Comparison of ENCODE assay signal across 12 cellular contexts in genomic region chr3:153070153-153070868, GRCh38.
DNase-seq lines count a peak whose midpoint lies in the region; ATAC-seq, FAIRE-seq and TF ChIP-seq lines count a peak whose summit lies in the region.
"Had no signal": no experiment of that assay in that cellular context is flagged by ENCODE, and none has a peak within 500 bp of the region (broad histone marks: within the 10 kb centered on the region; RNA-seq: fewer than 3 reads in every experiment).

No MANE protein-coding gene starts in this region.

- peaks cover 4% of the 10 kb centered on the region for H3K4me1 ChIP-seq in keratinocyte (ENCODE audit: control insufficient read depth, extremely low read depth, insufficient read depth, low read length)
- H3K4me1 ChIP-seq: psoas muscle had no signal

- ATAC-seq in HG02981 (IDR thresholded peaks at IDR 0.05; ENCODE audit: unreplicated experiment): no peak
- no peak for ATAC-seq in stimulated activated naive B cell treated with anti-CD40 and anti-IgM and Interleukin-4, amounts not matched to agents 10 μg/mL and 1 μg/mL and 100 μg/mL, for 72 hours (replicated peaks)
- ATAC-seq: psoas muscle had no signal

- H3K36me3 ChIP-seq in keratinocyte (ENCODE audit: control insufficient read depth in 2 of 2, extremely low read depth in 1 of 2, insufficient read depth in 2 of 2, low read length in 2 of 2): no peaks in the 10 kb centered on the region
- H3K36me3 ChIP-seq: esophagus squamous epithelium had no signal

- dilution Hi-C loops in keratinocyte (cut with MboI; ENCODE audit: extremely low pct_ligation_motif_present, low sequenced_read_pairs): no loop called here

- no peak overlapping the region for H3K4me3 ChIP-seq in astrocyte of the spinal cord (ENCODE audit: low read depth, low read length)
- no peak overlapping the region for H3K4me3 ChIP-seq in keratinocyte (ENCODE audit: control insufficient read depth in 2 of 3, extremely low read depth in 1 of 3, insufficient read depth in 2 of 3, low read depth in 1 of 3, low read length in 3 of 3)
- H3K4me3 ChIP-seq: esophagus squamous epithelium, psoas muscle had no signal

- peaks cover 0 to 6% of the 10 kb centered on the region in 2 donors for H3K27me3 Mint-ChIP-seq in stimulated activated naive B cell treated with anti-CD40 and anti-IgM and Interleukin-4, amounts not matched to agents 10 μg/mL and 1 μg/mL and 100 μg/mL, for 72 hours

- H2AFZ ChIP-seq in keratinocyte (ENCODE audit: control insufficient read depth, low read length): no peak overlapping the region

- no peak overlapping the region for H3K9ac ChIP-seq in keratinocyte (ENCODE audit: control insufficient read depth, extremely low read depth, insufficient read depth, low read length)

- H3K36me3 Mint-ChIP-seq in stimulated activated naive B cell treated with anti-CD40 and anti-IgM and Interleukin-4, amounts not matched to agents 10 μg/mL and 1 μg/mL and 100 μg/mL, for 72 hours: no peaks in the 10 kb centered on the region
- H3K36me3 Mint-ChIP-seq: CD8-positive, alpha-beta memory T cell had no signal

- peak; percentile 74 for FAIRE-seq in keratinocyte (lab: Jason Lieb, UNC)

- no peak overlapping the region for H3K4me3 Mint-ChIP-seq in stimulated activated naive B cell treated with anti-CD40 and anti-IgM and Interleukin-4, amounts not matched to agents 10 μg/mL and 1 μg/mL and 100 μg/mL, for 72 hours
- H3K4me3 Mint-ChIP-seq: CD8-positive, alpha-beta memory T cell had no signal

- no peaks in the 10 kb centered on the region for H3K79me2 ChIP-seq in keratinocyte (ENCODE audit: control insufficient read depth, insufficient read depth, low read length)

- H3K4me1 Mint-ChIP-seq in stimulated activated naive B cell treated with anti-CD40 and anti-IgM and Interleukin-4, amounts not matched to agents 10 μg/mL and 1 μg/mL and 100 μg/mL, for 72 hours: peaks cover 0 to 1% of the 10 kb centered on the region in 2 donors
- H3K4me1 Mint-ChIP-seq: CD8-positive, alpha-beta memory T cell had no signal

- TF ChIP-seq CTCF in astrocyte of the spinal cord (IDR thresholded peaks at IDR 0.05; ENCODE audit: low read depth, low read length) (no peak), keratinocyte (optimal IDR thresholded peaks at IDR 0.05 in 1 of 3, IDR thresholded peaks at IDR 0.05 in 1 of 3, conservative IDR thresholded peaks at IDR 0.05 in 1 of 3; ENCODE audit: extremely low read depth in 1 of 3, insufficient read depth in 2 of 3, low read length in 3 of 3) (no peak)

- H3K9me3 ChIP-seq in keratinocyte (ENCODE audit: control insufficient read depth, low read depth, low read length): no peaks in the 10 kb centered on the region
- H3K9me3 ChIP-seq: esophagus squamous epithelium, psoas muscle had no signal

- H3K9me1 ChIP-seq in keratinocyte (ENCODE audit: control insufficient read depth, extremely low read depth, insufficient read depth, low read length): no peaks in the 10 kb centered on the region

- H3K27ac Mint-ChIP-seq in stimulated activated naive B cell treated with anti-CD40 and anti-IgM and Interleukin-4, amounts not matched to agents 10 μg/mL and 1 μg/mL and 100 μg/mL, for 72 hours: no peak overlapping the region
- H3K27ac Mint-ChIP-seq: CD8-positive, alpha-beta memory T cell had no signal

- no peak overlapping the region for H3K4me2 ChIP-seq in keratinocyte (ENCODE audit: control insufficient read depth, extremely low read depth, insufficient read depth, low read depth, low read length)

- peaks cover 0 to 1% of the 10 kb centered on the region in 2 donors for H3K9me3 Mint-ChIP-seq in stimulated activated naive B cell treated with anti-CD40 and anti-IgM and Interleukin-4, amounts not matched to agents 10 μg/mL and 1 μg/mL and 100 μg/mL, for 72 hours
- H3K9me3 Mint-ChIP-seq: CD8-positive, alpha-beta memory T cell had no signal

- in situ Hi-C loops in astrocyte of the spinal cord (cut with HindIII; ENCODE audit: low sequenced_read_pairs): no loop called here

- no peaks in the 10 kb centered on the region for H4K20me1 ChIP-seq in keratinocyte (ENCODE audit: control insufficient read depth, extremely low read depth, insufficient read depth, low read length)

- no peak overlapping the region for H3K27ac ChIP-seq in keratinocyte (ENCODE audit: control insufficient read depth, insufficient read depth, low read length)
- H3K27ac ChIP-seq: esophagus squamous epithelium, psoas muscle had no signal

- DNase-seq in DMS 273 (lab: John Stamatoyannopoulos, UW; ENCODE audit: unreplicated experiment) (peak; percentile 39), MV-4-11 (lab: John Stamatoyannopoulos, UW) (peak; percentile 41), astrocyte of the spinal cord (ENCODE audit: low read depth, low spot score) (peak; percentile 70), keratinocyte (ENCODE audit: low read depth, low spot score) (no peak), NCI-H1436 treated with DMSO at 0.1 percent for 48 hours (lab: John Stamatoyannopoulos, UW) (no peak)
- DNase-seq in activated CD4-positive, alpha-beta T cell treated with anti-CD3 and anti-CD28 coated beads for 4 hours: no peak
- no peak for DNase-seq in stimulated activated naive B cell treated with anti-CD40 and anti-IgM and Interleukin-4, amounts not matched to agents 10 μg/mL and 1 μg/mL and 100 μg/mL, for 72 hours
- DNase-seq: CD8-positive, alpha-beta memory T cell; esophagus squamous epithelium; NCI-H1930; psoas muscle had no signal

- H3K27me3 ChIP-seq in keratinocyte (ENCODE audit: control insufficient read depth, extremely low read depth, insufficient read depth, low read length): no peaks in the 10 kb centered on the region
- H3K27me3 ChIP-seq: esophagus squamous epithelium had no signal

Comparison
In these comparisons a context has a peak if more than half of its experiments do, and no peak if none do; other contexts are left out.
1. DNase-seq: peak in DMS 273 (single experiment), MV-4-11 (single experiment) and astrocyte of the spinal cord (single experiment); none in keratinocyte (single experiment), activated CD4-positive, alpha-beta T cell treated with anti-CD3 and anti-CD28 coated beads for 4 hours (0 of 2), NCI-H1436 treated with DMSO at 0.1 percent for 48 hours (single experiment) and stimulated activated naive B cell treated with anti-CD40 and anti-IgM and Interleukin-4, amounts not matched to agents 10 μg/mL and 1 μg/mL and 100 μg/mL, for 72 hours (single experiment).